21 cellular contexts compared by ENCODE assay signal in genomic region chr6:141057761-141058160, GRCh38.
"Had no signal": no experiment of that assay in that cellular context is flagged by ENCODE, and none has a peak within 500 bp of the region (broad histone marks: within the 10 kb centered on the region; RNA-seq: fewer than 3 reads in every experiment).

No MANE protein-coding gene starts in this region.

- H3K4me1 ChIP-seq: gastrocnemius medialis, lower lobe of right lung, prostate gland, sigmoid colon, suprapubic skin, transverse colon, upper lobe of right lung, uterus had no signal

- H3K9me3 ChIP-seq: gastrocnemius medialis, lower lobe of right lung, prostate gland, sigmoid colon, suprapubic skin, transverse colon, upper lobe of right lung, uterus had no signal

- H3K4me1 Mint-ChIP-seq: natural killer cell; stimulated activated naive CD8-positive, alpha-beta T cell treated with anti-CD3 and anti-CD28 coated beads, Interleukin-15, amount 100 ng/mL, for 72 hours had no signal

- DNase-seq: dorsolateral prefrontal cortex; effector CD4-positive, alpha-beta T cell; gastrocnemius medialis; head of caudate nucleus; left ventricle myocardium superior; lower lobe of right lung; natural killer cell; right cardiac atrium; sigmoid colon; stimulated activated CD4-positive, alpha-beta T cell treated with anti-CD3 and anti-CD28 coated beads, Interleukin-15, amount 100 ng/mL, for 24 hours; stimulated activated CD4-positive, alpha-beta T cell treated with anti-CD3 and anti-CD28 coated beads, Interleukin-4, amount 100 ng/mL, for 1 hour; stimulated activated CD8-positive, alpha-beta memory T cell treated with anti-CD3 and anti-CD28 coated beads, Interleukin-4, amount 100 ng/mL, for 48 hours; stimulated activated naive CD4-positive, alpha-beta T cell; stimulated activated naive CD8-positive, alpha-beta T cell treated with anti-CD3 and anti-CD28 coated beads, Interleukin-15, amount 100 ng/mL, for 72 hours; transverse colon; upper lobe of right lung; uterus had no signal

- H3K27me3 Mint-ChIP-seq: stimulated activated naive CD8-positive, alpha-beta T cell treated with anti-CD3 and anti-CD28 coated beads, Interleukin-15, amount 100 ng/mL, for 72 hours had no signal

- H3K27ac ChIP-seq: dorsolateral prefrontal cortex, epithelial cell of prostate, gastrocnemius medialis, lower lobe of right lung, prostate gland, sigmoid colon, suprapubic skin, transverse colon, upper lobe of right lung, uterus had no signal

- H3K36me3 Mint-ChIP-seq: natural killer cell had no signal

- H3K9me3 Mint-ChIP-seq: stimulated activated naive CD8-positive, alpha-beta T cell treated with anti-CD3 and anti-CD28 coated beads, Interleukin-15, amount 100 ng/mL, for 72 hours had no signal

- H3K36me3 ChIP-seq: gastrocnemius medialis, lower lobe of right lung, prostate gland, sigmoid colon, suprapubic skin, transverse colon, upper lobe of right lung, uterus had no signal

- H3K4me3 Mint-ChIP-seq: natural killer cell; stimulated activated naive CD8-positive, alpha-beta T cell treated with anti-CD3 and anti-CD28 coated beads, Interleukin-15, amount 100 ng/mL, for 72 hours had no signal

- H3K27ac Mint-ChIP-seq: natural killer cell; stimulated activated naive CD8-positive, alpha-beta T cell treated with anti-CD3 and anti-CD28 coated beads, Interleukin-15, amount 100 ng/mL, for 72 hours had no signal

- H3K27me3 ChIP-seq: dorsolateral prefrontal cortex, gastrocnemius medialis, sigmoid colon, suprapubic skin, transverse colon, upper lobe of right lung, uterus had no signal

- H3K4me3 ChIP-seq: dorsolateral prefrontal cortex, gastrocnemius medialis, lower lobe of right lung, prostate gland, sigmoid colon, suprapubic skin, transverse colon, upper lobe of right lung, uterus had no signal

- ATAC-seq: esophagus mucosa; gastrocnemius medialis; left ventricle myocardium superior; lower lobe of right lung; natural killer cell; right cardiac atrium; stimulated activated naive CD8-positive, alpha-beta T cell treated with anti-CD3 and anti-CD28 coated beads, Interleukin-15, amount 100 ng/mL, for 72 hours; upper lobe of right lung had no signal
